ENCODE assay signal across 17 cellular contexts in genomic region chr2:188884051-188884450, GRCh38.
DNase-seq lines count a peak whose midpoint lies in the region; TF ChIP-seq lines count a peak whose summit lies in the region.
"Had no signal": no experiment of that assay in that cellular context is flagged by ENCODE, and none has a peak within 500 bp of the region (broad histone marks: within the 10 kb centered on the region; RNA-seq: fewer than 3 reads in every experiment).

No MANE protein-coding gene starts in this region.

- in situ Hi-C loops in HAP-1 (cut with MboI; ENCODE audit: low sequenced_read_pairs) = no loop called here

- H3K36me3 Mint-ChIP-seq in mesothelial cell of epicardium = peaks cover 12% of the 10 kb centered on the region
- H3K36me3 Mint-ChIP-seq: activated naive CD8-positive, alpha-beta T cell treated with anti-CD3 and anti-CD28 coated beads, Interleukin-2, amount 10 ng/mL, durations not matched to agents 7 days and 5 days; naive thymus-derived CD4-positive, alpha-beta T cell had no signal

- H3K9me3 ChIP-seq in HAP-1 = no peaks in the 10 kb centered on the region
- H3K9me3 ChIP-seq: colonic mucosa had no signal

- peaks cover 8% of the 10 kb centered on the region for H3K4me1 Mint-ChIP-seq in mesothelial cell of epicardium
- H3K4me1 Mint-ChIP-seq: activated CD4-positive, alpha-beta T cell treated with anti-CD3 and anti-CD28 coated beads, Interleukin-2, amount 10 ng/mL, durations not matched to agents 7 days and 5 days; activated naive CD8-positive, alpha-beta T cell treated with anti-CD3 and anti-CD28 coated beads, Interleukin-2, amount 10 ng/mL, durations not matched to agents 7 days and 5 days had no signal

- H3K36me3 ChIP-seq in HAP-1 (replicated peaks) = no peaks in the 10 kb centered on the region
- H3K36me3 ChIP-seq: colonic mucosa, thoracic aorta had no signal

- H3K4me1 ChIP-seq in HAP-1 = no peaks in the 10 kb centered on the region
- H3K4me1 ChIP-seq: colonic mucosa had no signal

- H3K27ac Mint-ChIP-seq in mesothelial cell of epicardium = peak overlapping the region; percentile 1
- H3K27ac Mint-ChIP-seq: activated CD4-positive, alpha-beta T cell treated with anti-CD3 and anti-CD28 coated beads, Interleukin-2, amount 10 ng/mL, durations not matched to agents 7 days and 5 days; activated naive CD8-positive, alpha-beta T cell treated with anti-CD3 and anti-CD28 coated beads, Interleukin-2, amount 10 ng/mL, durations not matched to agents 7 days and 5 days; activated T-cell treated with anti-CD3 and anti-CD28 coated beads, Interleukin-2, amount 50 U/mL, for 24 hours; naive thymus-derived CD4-positive, alpha-beta T cell had no signal

- no peaks in the 10 kb centered on the region for H3K27me3 Mint-ChIP-seq in mesothelial cell of epicardium (ENCODE audit: low read depth)
- H3K27me3 Mint-ChIP-seq: activated CD4-positive, alpha-beta T cell treated with anti-CD3 and anti-CD28 coated beads, Interleukin-2, amount 10 ng/mL, durations not matched to agents 7 days and 5 days; activated naive CD8-positive, alpha-beta T cell treated with anti-CD3 and anti-CD28 coated beads, Interleukin-2, amount 10 ng/mL, durations not matched to agents 7 days and 5 days; activated T-cell treated with anti-CD3 and anti-CD28 coated beads, Interleukin-2, amount 50 U/mL, for 24 hours had no signal

- TF ChIP-seq CTCF in mesothelial cell of epicardium (IDR thresholded peaks at IDR 0.05; ENCODE audit: unreplicated experiment) = no peak

- DNase-seq in AG08396 (ENCODE audit: low spot score) = peak; percentile 23
- peak; percentile 8 for DNase-seq in HT1080 (ENCODE audit: low read depth)
- DNase-seq in brain pericyte (ENCODE audit: low read depth, low spot score) = peak; percentile 79
- DNase-seq in mesothelial cell of epicardium (ENCODE audit: low spot score in 2 of 2, unreplicated experiment in 2 of 2) = no peak
- DNase-seq in cerebellar cortex (ENCODE audit: low spot score) = no peak
- DNase-seq in UCSD-AML1 (lab: John Stamatoyannopoulos, UW; ENCODE audit: unreplicated experiment) = no peak
- no peak for DNase-seq in HAP-1 (ENCODE audit: low spot score in 2 of 2)
- DNase-seq in amniotic stem cell (lab: John Stamatoyannopoulos, UW) = no peak
- DNase-seq: activated CD4-positive, alpha-beta T cell treated with anti-CD3 and anti-CD28 coated beads, Interleukin-2, amount 10 ng/mL, durations not matched to agents 7 days and 5 days; activated naive CD8-positive, alpha-beta T cell treated with anti-CD3 and anti-CD28 coated beads, Interleukin-2, amount 10 ng/mL, durations not matched to agents 7 days and 5 days; activated T-cell treated with anti-CD3 and anti-CD28 coated beads, Interleukin-2, amount 50 U/mL, for 24 hours; Calu3; colonic mucosa; left ventricle myocardium superior; naive thymus-derived CD4-positive, alpha-beta T cell; stimulated activated CD4-positive, alpha-beta T cell treated with anti-CD3 and anti-CD28 coated beads, Interleukin-1b, Interleukin-23, amount 100 ng/mL, for 48 hours had no signal

- H3K27me3 ChIP-seq in HAP-1 (ENCODE audit: low read depth) = no peaks in the 10 kb centered on the region
- H3K27me3 ChIP-seq: colonic mucosa had no signal

- H3K4me3 ChIP-seq in HAP-1 = no peak overlapping the region
- H3K4me3 ChIP-seq: colonic mucosa, thoracic aorta had no signal

- no peak overlapping the region for H3K4me3 Mint-ChIP-seq in mesothelial cell of epicardium
- H3K4me3 Mint-ChIP-seq: activated CD4-positive, alpha-beta T cell treated with anti-CD3 and anti-CD28 coated beads, Interleukin-2, amount 10 ng/mL, durations not matched to agents 7 days and 5 days; activated naive CD8-positive, alpha-beta T cell treated with anti-CD3 and anti-CD28 coated beads, Interleukin-2, amount 10 ng/mL, durations not matched to agents 7 days and 5 days; activated T-cell treated with anti-CD3 and anti-CD28 coated beads, Interleukin-2, amount 50 U/mL, for 24 hours; naive thymus-derived CD4-positive, alpha-beta T cell had no signal

- peaks cover 24% of the 10 kb centered on the region for H3K9me3 Mint-ChIP-seq in mesothelial cell of epicardium
- H3K9me3 Mint-ChIP-seq: activated CD4-positive, alpha-beta T cell treated with anti-CD3 and anti-CD28 coated beads, Interleukin-2, amount 10 ng/mL, durations not matched to agents 7 days and 5 days; activated naive CD8-positive, alpha-beta T cell treated with anti-CD3 and anti-CD28 coated beads, Interleukin-2, amount 10 ng/mL, durations not matched to agents 7 days and 5 days had no signal

Comparison
In these comparisons a context has a peak if more than half of its experiments do, and no peak if none do; other contexts are left out.
1. DNase-seq: peak in AG08396 (single experiment), HT1080 (single experiment) and brain pericyte (single experiment); none in mesothelial cell of epicardium (0 of 2), cerebellar cortex (single experiment), UCSD-AML1 (single experiment), HAP-1 (0 of 2) and amniotic stem cell (single experiment).